In the genomic region with DNA sequence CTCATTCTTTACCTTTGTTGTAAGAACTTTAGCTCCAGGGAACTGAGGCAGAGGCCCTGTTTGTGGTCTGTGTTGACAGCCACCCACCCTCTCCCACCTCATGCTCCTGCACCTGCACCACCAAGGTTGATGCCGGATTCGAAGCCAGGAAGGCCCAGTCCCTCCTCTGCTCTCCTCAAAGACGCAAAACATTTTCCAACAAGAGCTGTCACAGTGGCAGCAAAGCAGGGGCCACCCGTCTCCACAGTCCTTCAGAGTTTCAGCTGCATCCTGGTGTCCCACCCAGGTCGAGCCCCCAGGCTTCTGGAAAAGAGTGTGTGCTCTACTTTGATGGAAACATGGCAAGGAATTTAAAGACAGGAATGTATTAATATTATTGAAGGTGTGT, we compare ENCODE assay signal across 28 cellular contexts. TPM values are rescaled to one million over a fixed set of nuclear protein-coding genes. Genes with fewer than 3 reads are reported as not detected.
DNase-seq lines count a peak whose midpoint lies in the region; ATAC-seq, FAIRE-seq and TF ChIP-seq lines count a peak whose summit lies in the region.
"Had no signal": no experiment of that assay in that cellular context is flagged by ENCODE, and none has a peak within 500 bp of the region (broad histone marks: within the 10 kb centered on the region; RNA-seq: fewer than 3 reads in every experiment).

No MANE protein-coding gene starts in this region.

- no peaks in the 10 kb centered on the region for H3F3A ChIP-seq in neural progenitor cell (ENCODE audit: low read depth)

- H3K4me2 ChIP-seq in neural progenitor cell, result no peak overlapping the region
- H3K4me2 ChIP-seq: BLaER1 had no signal

- no peak overlapping the region for H3K9ac ChIP-seq in kidney (ENCODE audit: low read length in 2 of 2)
- H3K9ac ChIP-seq in neural progenitor cell, result no peak overlapping the region
- H3K9ac ChIP-seq: BLaER1 had no signal

- no peaks in the 10 kb centered on the region for H3K79me2 ChIP-seq in neural progenitor cell (ENCODE audit: low read depth)

- H3K4me3 ChIP-seq in kidney (ENCODE audit: low read length in 2 of 2) (no peak overlapping the region), neural progenitor cell (no peak overlapping the region)
- H3K4me3 ChIP-seq: BLaER1, GM12878 had no signal

- H4K20me1 ChIP-seq in neural progenitor cell (ENCODE audit: low read depth), result peaks cover under 1% of the 10 kb centered on the region
- H4K20me1 ChIP-seq: BLaER1 had no signal

- no peaks in the 10 kb centered on the region for H3K27me3 Mint-ChIP-seq in effector memory CD8-positive, alpha-beta T cell
- peaks cover 5% of the 10 kb centered on the region for H3K27me3 Mint-ChIP-seq in neural progenitor cell (ENCODE audit: insufficient read depth, low read depth)
- H3K27me3 Mint-ChIP-seq: CD4-positive, alpha-beta memory T cell; CD4-positive, CD25-positive, alpha-beta regulatory T cell had no signal

- no peaks in the 10 kb centered on the region for H3K9me3 Mint-ChIP-seq in effector memory CD8-positive, alpha-beta T cell
- no peaks in the 10 kb centered on the region for H3K9me3 Mint-ChIP-seq in neural progenitor cell
- H3K9me3 Mint-ChIP-seq: CD14-positive monocyte; CD4-positive, alpha-beta memory T cell; CD4-positive, CD25-positive, alpha-beta regulatory T cell; CD8-positive, alpha-beta memory T cell had no signal

- H3K36me3 ChIP-seq in kidney (ENCODE audit: control insufficient read depth in 1 of 2, insufficient read depth in 2 of 2, low read length in 2 of 2), result peaks cover 6 to 27% of the 10 kb centered on the region in 2 donors
- no peaks in the 10 kb centered on the region for H3K36me3 ChIP-seq in neural progenitor cell
- H3K36me3 ChIP-seq: BE2C had no signal

- no peaks in the 10 kb centered on the region for H3K36me3 Mint-ChIP-seq in effector memory CD8-positive, alpha-beta T cell (ENCODE audit: insufficient read depth)
- peaks cover 19% of the 10 kb centered on the region for H3K36me3 Mint-ChIP-seq in neural progenitor cell

- no peak overlapping the region for H3K4me3 Mint-ChIP-seq in effector memory CD8-positive, alpha-beta T cell
- H3K4me3 Mint-ChIP-seq in neural progenitor cell, result no peak overlapping the region
- H3K4me3 Mint-ChIP-seq: CD4-positive, alpha-beta memory T cell; CD4-positive, CD25-positive, alpha-beta regulatory T cell; CD8-positive, alpha-beta memory T cell had no signal

- H3K9me3 ChIP-seq in kidney (ENCODE audit: control insufficient read depth in 1 of 2, low read length in 2 of 2) (no peaks in the 10 kb centered on the region), neural progenitor cell (ENCODE audit: low read depth) (no peaks in the 10 kb centered on the region)
- H3K9me3 ChIP-seq: BE2C, BLaER1 had no signal

- H3K4me1 ChIP-seq in kidney (ENCODE audit: control insufficient read depth in 1 of 2, insufficient read depth in 1 of 2, low read depth in 1 of 2, low read length in 2 of 2) (no peaks in the 10 kb centered on the region), neural progenitor cell (peaks cover under 1% of the 10 kb centered on the region)
- H3K4me1 ChIP-seq: BLaER1 had no signal

- H3K27ac Mint-ChIP-seq in effector memory CD8-positive, alpha-beta T cell, result peak overlapping the region; percentile 7 to 15
- H3K27ac Mint-ChIP-seq in neural progenitor cell, result peak overlapping the region; percentile 38
- H3K27ac Mint-ChIP-seq: CD14-positive monocyte had no signal

- no peak for DNase-seq in effector memory CD8-positive, alpha-beta T cell
- DNase-seq in kidney (peak; percentile 24), neural progenitor cell (ENCODE audit: low spot score) (no peak), NCI-H226 (no peak)
- no peak for DNase-seq in stimulated activated CD4-positive, alpha-beta T cell treated with anti-CD3 and anti-CD28 coated beads, Interleukin-12 subunit alpha, Interleukin-12 subunit beta, amount 100 ng/mL, for 4 hours
- DNase-seq: 8988T; ACHN; BE2C; C1 segment of cervical spinal cord; CD4-positive, alpha-beta memory T cell; CD4-positive, CD25-positive, alpha-beta regulatory T cell; CD8-positive, alpha-beta memory T cell; COR-L47; DMS 273 treated with DMSO at 0.1 percent for 48 hours; DMS153; DMS53; DMS79; DND-41; EL; GDM1 had no signal

- H3K27ac ChIP-seq in kidney (ENCODE audit: low read depth in 2 of 2, low read length in 2 of 2) (no peak overlapping the region), neural progenitor cell (no peak overlapping the region)
- H3K27ac ChIP-seq: BLaER1 had no signal

- ATAC-seq in effector memory CD8-positive, alpha-beta T cell (replicated peaks), result no peak
- no peak for ATAC-seq in GM21381 (IDR thresholded peaks at IDR 0.05; ENCODE audit: unreplicated experiment)
- ATAC-seq: GM12878 had no signal

- no peak for FAIRE-seq in kidney (lab: Jason Lieb, UNC)
- FAIRE-seq: A204.1, GM12878, GM12892, GM18507, GM19239 had no signal

- H3K4me1 Mint-ChIP-seq in effector memory CD8-positive, alpha-beta T cell (ENCODE audit: low read depth in 2 of 2), result peaks cover 0 to 2% of the 10 kb centered on the region in 2 donors
- peaks cover 15% of the 10 kb centered on the region for H3K4me1 Mint-ChIP-seq in neural progenitor cell
- H3K4me1 Mint-ChIP-seq: CD14-positive monocyte; CD4-positive, alpha-beta memory T cell; CD4-positive, CD25-positive, alpha-beta regulatory T cell; CD8-positive, alpha-beta memory T cell had no signal

- H3K27me3 ChIP-seq in neural progenitor cell, result no peaks in the 10 kb centered on the region
- H3K27me3 ChIP-seq: BE2C, BLaER1 had no signal

- TF ChIP-seq CTCF in kidney (IDR thresholded peaks at IDR 0.05; ENCODE audit: borderline replicate concordance, extremely low read depth, insufficient read depth), result no peak
- no peak for TF ChIP-seq CTCF in neural progenitor cell (IDR thresholded peaks at IDR 0.05)

- intact Hi-C loops in kidney (cut with DNase I), result no loop called here

- no peak overlapping the region for H2AFZ ChIP-seq in neural progenitor cell (replicated peaks)

RNA-seq across cellular contexts. Expression of a gene that starts 37.4 kb away (rescaled TPM):
- 42.9 TPM for total RNA-seq in kidney
- polyA plus RNA-seq in kidney (ENCODE audit: insufficient read depth, low read depth, low replicate concordance), result 96.3 TPM
- 24.7 and 34.5 TPM in 2 replicates for total RNA-seq in neural progenitor cell (ENCODE audit: low replicate concordance)

RNA-seq across cellular contexts. Expression of a gene that starts 37.7 kb away (rescaled TPM):
- total RNA-seq in kidney (40.0 TPM), neural progenitor cell (ENCODE audit: low replicate concordance) (8.3 and 20.1 TPM in 2 replicates)
- polyA plus RNA-seq in kidney (ENCODE audit: insufficient read depth, low read depth, low replicate concordance), result 48.1 TPM

RNA-seq across cellular contexts. Expression of a gene that starts 58.4 kb away (rescaled TPM):
- total RNA-seq in kidney (44.3 TPM), neural progenitor cell (ENCODE audit: low replicate concordance) (28.4 and 33.7 TPM in 2 replicates)
- polyA plus RNA-seq in kidney (ENCODE audit: insufficient read depth, low read depth, low replicate concordance), result 13.9 TPM

RNA-seq across cellular contexts. Expression of a gene that starts 58.8 kb away (rescaled TPM):
- total RNA-seq in kidney, result 72.1 TPM
- polyA plus RNA-seq in kidney (ENCODE audit: insufficient read depth, low read depth, low replicate concordance), result 23.6 TPM
- total RNA-seq in neural progenitor cell (ENCODE audit: low replicate concordance), result 40.9 and 57.5 TPM in 2 replicates
